Comparison of ENCODE assay signal across 8 cellular contexts in genomic region chr12:58804749-58805148, GRCh38.
A peak's percentile ranks its signal among the peaks of the same experiment; 100 is the strongest.
DNase-seq lines count a peak whose midpoint lies in the region; ATAC-seq and TF ChIP-seq lines count a peak whose summit lies in the region.

No MANE protein-coding gene starts in this region.

- intact Hi-C loops in Right ventricle myocardium superior (cut with DNase I) (no loop called here), upper lobe of right lung (cut with DNase I) (no loop called here)

- H3K36me3 ChIP-seq in cardiac muscle cell (no peaks in the 10 kb centered on the region), upper lobe of right lung (no peaks in the 10 kb centered on the region)

- in situ Hi-C loops in astrocyte of the cerebellum (cut with HindIII; ENCODE audit: low sequenced_read_pairs): no loop called here

- no peak for ATAC-seq in Right ventricle myocardium superior (ENCODE audit: poor library complexity)
- peak; percentile 67 for ATAC-seq in HG03097 (IDR thresholded peaks at IDR 0.05; ENCODE audit: low FRiP score, unreplicated experiment)
- ATAC-seq in upper lobe of right lung: no peak

- H3K27ac ChIP-seq in cardiac muscle cell (no peak overlapping the region), upper lobe of right lung (no peak overlapping the region)

- H3K4me1 ChIP-seq in cardiac muscle cell (ENCODE audit: low read depth) (no peaks in the 10 kb centered on the region), upper lobe of right lung (no peaks in the 10 kb centered on the region)

- DNase-seq in cardiac muscle cell (ENCODE audit: low read depth in 1 of 2, low spot score in 1 of 2) (no peak), Right ventricle myocardium superior (no peak), astrocyte of the cerebellum (ENCODE audit: low read depth) (no peak), upper lobe of right lung (no peak), mesenteric fat pad (ENCODE audit: low spot score) (no peak), retina (no peak), activated gamma-delta T cell (lab: John Stamatoyannopoulos, UW) (no peak)

- no peaks in the 10 kb centered on the region for H3K27me3 ChIP-seq in cardiac muscle cell
- H3K27me3 ChIP-seq in upper lobe of right lung: no peaks in the 10 kb centered on the region

- TF ChIP-seq CTCF in cardiac muscle cell (IDR thresholded peaks at IDR 0.05; ENCODE audit: low read depth, low read length): peak; percentile 44
- peak; percentile 39 for TF ChIP-seq CTCF in astrocyte of the cerebellum (IDR thresholded peaks at IDR 0.05; ENCODE audit: low read depth, low read length, missing control alignments)
- peak; percentile 28 for TF ChIP-seq CTCF in upper lobe of right lung (IDR thresholded peaks at IDR 0.05)

- H3K9me3 ChIP-seq in cardiac muscle cell (ENCODE audit: low read depth) (no peaks in the 10 kb centered on the region), upper lobe of right lung (no peaks in the 10 kb centered on the region)

- H3K4me3 ChIP-seq in cardiac muscle cell: no peak overlapping the region
- H3K4me3 ChIP-seq in astrocyte of the cerebellum (ENCODE audit: low read depth, low read length): no peak overlapping the region
- H3K4me3 ChIP-seq in upper lobe of right lung: no peak overlapping the region
